ENCODE assay signal across 13 cellular contexts in the genomic region with DNA sequence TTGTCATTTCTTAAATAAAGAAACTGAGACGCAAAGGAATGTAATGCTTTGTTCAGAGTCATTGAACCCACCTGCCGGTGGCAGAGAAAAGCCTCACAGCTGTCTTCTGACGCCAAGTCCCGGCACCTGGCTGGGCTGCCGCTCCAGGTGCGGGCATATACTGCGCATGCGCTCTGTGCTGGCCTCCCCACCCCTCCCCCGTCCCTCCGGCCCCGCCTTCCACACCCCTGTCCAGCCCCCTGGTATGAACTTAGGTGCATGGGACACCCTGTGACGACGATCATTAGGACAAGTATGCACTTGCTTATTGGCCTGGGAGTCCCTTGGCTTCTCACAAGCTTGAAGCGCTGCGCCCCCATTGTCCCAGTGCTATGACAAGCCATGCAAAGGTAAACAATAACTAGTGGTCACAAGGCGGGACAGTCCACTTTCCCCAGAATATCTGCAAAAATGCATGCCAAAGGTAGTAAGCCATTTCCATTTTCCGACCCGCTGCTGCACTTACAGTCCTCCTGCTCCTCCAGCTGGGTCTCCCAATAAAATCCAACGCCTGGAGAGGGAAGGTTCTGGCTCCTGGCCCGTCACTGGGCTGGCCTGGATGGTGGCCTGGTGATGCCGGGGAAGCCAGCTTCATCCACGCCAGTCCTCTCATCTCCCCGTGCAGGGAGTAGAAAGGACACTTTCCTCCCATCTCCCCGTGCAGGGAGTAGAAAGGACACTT.
A peak's percentile ranks its signal among the peaks of the same experiment; 100 is the strongest.
DNase-seq lines count a peak whose midpoint lies in the region; ATAC-seq and TF ChIP-seq lines count a peak whose summit lies in the region.
"Had no signal": no experiment of that assay in that cellular context is flagged by ENCODE, and none has a peak within 500 bp of the region (broad histone marks: within the 10 kb centered on the region; RNA-seq: fewer than 3 reads in every experiment).

No MANE protein-coding gene starts in this region.

- H3K4me3 Mint-ChIP-seq in endodermal cell: no peak overlapping the region
- H3K4me3 Mint-ChIP-seq: activated B cell treated with CpG ODN at 0.5 μM for 24 hours had no signal

- H3K36me3 ChIP-seq in H7 (replicated peaks; ENCODE audit: control insufficient read depth, insufficient read depth, low read length) (no peaks in the 10 kb centered on the region), endodermal cell (ENCODE audit: control insufficient read depth, insufficient read depth, low read length) (no peaks in the 10 kb centered on the region), parathyroid adenoma (ENCODE audit: control insufficient read depth, insufficient read depth, low read length) (no peaks in the 10 kb centered on the region), brain microvascular endothelial cell (replicated peaks) (no peaks in the 10 kb centered on the region)

- peak overlapping the region; percentile 64 for H3K4me2 ChIP-seq in parathyroid adenoma (ENCODE audit: low read length)

- H3K4me3 ChIP-seq in H7 (ENCODE audit: insufficient read depth, low read depth, low read length) (no peak overlapping the region), endodermal cell (ENCODE audit: low read length) (no peak overlapping the region), parathyroid adenoma (ENCODE audit: low read depth, low read length) (no peak overlapping the region), brain microvascular endothelial cell (ENCODE audit: low read depth, low read length) (no peak overlapping the region)

- H3K27me3 ChIP-seq in H7 (ENCODE audit: control insufficient read depth, insufficient read depth, low read length) (no peaks in the 10 kb centered on the region), endodermal cell (ENCODE audit: control insufficient read depth, insufficient read depth, low read length, poor library complexity, severe bottlenecking) (no peaks in the 10 kb centered on the region), parathyroid adenoma (ENCODE audit: control insufficient read depth, insufficient read depth, low read length) (no peaks in the 10 kb centered on the region), brain microvascular endothelial cell (replicated peaks) (no peaks in the 10 kb centered on the region)

- H3K79me2 ChIP-seq in parathyroid adenoma: no peaks in the 10 kb centered on the region

- ATAC-seq in GM21529 (IDR thresholded peaks at IDR 0.05; ENCODE audit: unreplicated experiment): no peak
- no peak for ATAC-seq in stimulated activated naive CD8-positive, alpha-beta T cell treated with anti-CD3 and anti-CD28 coated beads, Interleukin-15, Interleukin-2, amounts not matched to agents 100 U/mL and 50 U/mL, for 24 hours
- ATAC-seq: sciatic nerve had no signal

- DNase-seq in H7 (peak; percentile 90), NCI-H2196 (lab: John Stamatoyannopoulos, UW; ENCODE audit: unreplicated experiment) (peak; percentile 76), endodermal cell (peak; percentile 71), brain microvascular endothelial cell (no peak), NOMO-1 (lab: John Stamatoyannopoulos, UW; ENCODE audit: unreplicated experiment in 2 of 2) (no peak)
- DNase-seq in stimulated activated naive CD8-positive, alpha-beta T cell treated with anti-CD3 and anti-CD28 coated beads, Interleukin-15, Interleukin-2, amounts not matched to agents 100 U/mL and 50 U/mL, for 24 hours: no peak
- DNase-seq: activated B cell treated with CpG ODN at 0.5 μM for 24 hours; Calu3; islet precursor cell; stimulated activated CD8-positive, alpha-beta memory T cell treated with anti-CD3 and anti-CD28 coated beads, Interleukin-4, amount 100 ng/mL, for 48 hours had no signal

- no peaks in the 10 kb centered on the region for H3K36me3 Mint-ChIP-seq in endodermal cell (ENCODE audit: low read depth)

- peaks cover 2% of the 10 kb centered on the region for H3K27me3 Mint-ChIP-seq in endodermal cell (ENCODE audit: insufficient read depth)

- no peaks in the 10 kb centered on the region for H3K9me3 Mint-ChIP-seq in endodermal cell
- H3K9me3 Mint-ChIP-seq: activated B cell treated with CpG ODN at 0.5 μM for 24 hours had no signal

- H3K9ac ChIP-seq in endodermal cell (ENCODE audit: extremely low read depth, low read length, poor library complexity, severe bottlenecking) (no peak overlapping the region), parathyroid adenoma (peak overlapping the region; percentile 21)

- TF ChIP-seq CTCF in endodermal cell (conservative IDR thresholded peaks at IDR 0.05) (no peak), parathyroid adenoma (IDR thresholded peaks at IDR 0.05) (no peak), brain microvascular endothelial cell (IDR thresholded peaks at IDR 0.05; ENCODE audit: low read depth, low read length, missing control alignments) (no peak)

- in situ Hi-C loops in brain microvascular endothelial cell (cut with HindIII; ENCODE audit: low pct_ligation_motif_present, low sequenced_read_pairs): no loop called here

- no peak overlapping the region for H3K27ac Mint-ChIP-seq in endodermal cell
- H3K27ac Mint-ChIP-seq: activated B cell treated with CpG ODN at 0.5 μM for 24 hours had no signal

- H3K4me1 Mint-ChIP-seq in endodermal cell: peaks cover 4% of the 10 kb centered on the region
- H3K4me1 Mint-ChIP-seq: activated B cell treated with CpG ODN at 0.5 μM for 24 hours had no signal

- H3K4me1 ChIP-seq in endodermal cell (ENCODE audit: control insufficient read depth, insufficient read depth, low read length) (no peaks in the 10 kb centered on the region), parathyroid adenoma (peaks cover 3% of the 10 kb centered on the region)

- H3K9me3 ChIP-seq in endodermal cell (ENCODE audit: control insufficient read depth, low read length) (no peaks in the 10 kb centered on the region), parathyroid adenoma (ENCODE audit: control insufficient read depth, low read length) (no peaks in the 10 kb centered on the region)

- H2AFZ ChIP-seq in parathyroid adenoma: peak overlapping the region; percentile 62

- 86 to 91% methylated on average over 11 to 24 of the region's 24 CpGs for WGBS in endodermal cell (ENCODE audit: insufficient coverage in 1 of 2, insufficient read length in 1 of 2), 2 experiments

- H3K27ac ChIP-seq in endodermal cell (ENCODE audit: low read depth, low read length) (no peak overlapping the region), parathyroid adenoma (peak overlapping the region; percentile 69), brain microvascular endothelial cell (no peak overlapping the region)

Comparison
In these comparisons a context has a peak if more than half of its experiments do, and no peak if none do; other contexts are left out.
1. DNase-seq: peak in H7 (single experiment), NCI-H2196 (single experiment) and endodermal cell (single experiment); none in stimulated activated naive CD8-positive, alpha-beta T cell treated with anti-CD3 and anti-CD28 coated beads, Interleukin-15, Interleukin-2, amounts not matched to agents 100 U/mL and 50 U/mL, for 24 hours (single experiment), brain microvascular endothelial cell (single experiment) and NOMO-1 (0 of 2).